Comparison of ENCODE assay signal across 1 cellular context in the genomic region with DNA sequence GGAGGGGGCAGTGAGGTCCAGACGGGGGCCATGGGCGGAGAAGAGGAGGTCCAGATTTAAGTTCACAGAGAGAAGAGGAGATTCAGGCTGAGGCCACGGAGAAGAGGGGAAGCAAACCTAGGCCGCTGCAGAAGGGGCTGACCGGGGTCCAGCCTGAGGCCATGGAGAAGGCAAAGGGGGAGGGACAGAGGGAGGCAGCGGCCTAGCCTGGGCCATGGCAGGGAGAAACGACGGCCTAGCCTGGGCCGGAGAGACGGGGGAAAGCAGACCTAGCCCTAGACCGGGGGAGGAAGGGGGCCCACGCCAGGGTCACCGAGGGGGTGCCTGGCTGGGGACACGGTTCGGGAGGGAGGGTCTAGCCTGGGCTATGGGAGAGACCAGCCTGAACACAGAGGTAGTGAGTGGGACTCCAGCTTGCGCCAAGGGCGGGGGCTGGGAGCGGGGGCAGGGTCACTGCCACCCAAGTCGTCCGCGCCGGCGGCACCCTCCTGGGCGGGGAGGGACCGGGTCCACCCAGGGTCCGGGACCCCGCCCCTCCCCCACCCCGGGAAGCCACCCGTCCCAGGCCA.
TF ChIP-seq lines count a peak whose summit lies in the region.

No MANE protein-coding gene starts in this region.

TF ChIP-seq in K562, 482 proteins besides CTCF, POLR2A, EP300 and RAD21 (continued from another document):
- TF ChIP-seq, protein P1, sequence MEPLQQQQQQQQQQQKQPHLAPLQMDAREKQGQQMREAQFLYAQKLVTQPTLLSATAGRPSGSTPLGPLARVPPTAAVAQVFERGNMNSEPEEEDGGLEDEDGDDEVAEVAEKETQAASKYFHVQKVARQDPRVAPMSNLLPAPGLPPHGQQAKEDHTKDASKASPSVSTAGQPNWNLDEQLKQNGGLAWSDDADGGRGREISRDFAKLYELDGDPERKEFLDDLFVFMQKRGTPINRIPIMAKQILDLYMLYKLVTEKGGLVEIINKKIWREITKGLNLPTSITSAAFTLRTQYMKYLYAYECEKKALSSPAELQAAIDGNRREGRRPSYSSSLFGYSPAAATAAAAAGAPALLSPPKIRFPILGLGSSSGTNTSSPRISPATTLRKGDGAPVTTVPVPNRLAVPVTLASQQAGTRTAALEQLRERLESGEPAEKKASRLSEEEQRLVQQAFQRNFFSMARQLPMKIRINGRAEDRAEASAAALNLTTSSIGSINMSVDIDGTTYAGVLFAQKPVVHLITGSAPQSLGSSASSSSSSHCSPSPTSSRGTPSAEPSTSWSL (CRISPR knock-in tag; IDR thresholded peaks at IDR 0.05; ENCODE audit: borderline replicate concordance), result no peak
- TF ChIP-seq SRF (CRISPR knock-in tag; IDR thresholded peaks at IDR 0.05), result peak in 1 of 2 experiments; percentile 51; a peak in 1 of 4 replicates
- TF ChIP-seq PRPF4 (IDR thresholded peaks at IDR 0.05; ENCODE audit: insufficient read depth, low read depth, low read length, poor library complexity, severe bottlenecking), result peak; percentile 43
- TF ChIP-seq RB1 (IDR thresholded peaks at IDR 0.05; ENCODE audit: low read depth), result peak; percentile 49; the same call in 1 of the 2 replicates
- no peak for TF ChIP-seq CXXC5 (CRISPR knock-in tag; IDR thresholded peaks at IDR 0.05)
- TF ChIP-seq ELF2 (CRISPR knock-in tag; IDR thresholded peaks at IDR 0.05), result 0 out of 2 replicates have a peak, but pooled peaks have one; percentile 44
- peak; percentile 43; the same call in 1 of the 2 replicates for TF ChIP-seq EGR1 (conservative IDR thresholded peaks at IDR 0.05)
- peak; percentile 78; the same call in 1 of the 2 replicates for TF ChIP-seq NFRKB (IDR thresholded peaks at IDR 0.05; ENCODE audit: low read depth)
- TF ChIP-seq ZFX (CRISPR knock-in tag; IDR thresholded peaks at IDR 0.05), result peak; percentile 71
- TF ChIP-seq GABPB1 (CRISPR knock-in tag; IDR thresholded peaks at IDR 0.05), result 0 out of 2 replicates have a peak, but pooled peaks have one; percentile 42
- peak; percentile 67; the same call in 1 of the 2 replicates for TF ChIP-seq ZFPM2 (CRISPR knock-in tag; IDR thresholded peaks at IDR 0.05)
- TF ChIP-seq THRAP3 (IDR thresholded peaks at IDR 0.05; ENCODE audit: borderline replicate concordance), result no peak
- TF ChIP-seq ERF (CRISPR knock-in tag; IDR thresholded peaks at IDR 0.05), result 0 out of 2 replicates have a peak, but pooled peaks have one; percentile 17
- no peak for TF ChIP-seq C11orf30 (IDR thresholded peaks at IDR 0.05; ENCODE audit: low read depth)
- TF ChIP-seq, protein P2, sequence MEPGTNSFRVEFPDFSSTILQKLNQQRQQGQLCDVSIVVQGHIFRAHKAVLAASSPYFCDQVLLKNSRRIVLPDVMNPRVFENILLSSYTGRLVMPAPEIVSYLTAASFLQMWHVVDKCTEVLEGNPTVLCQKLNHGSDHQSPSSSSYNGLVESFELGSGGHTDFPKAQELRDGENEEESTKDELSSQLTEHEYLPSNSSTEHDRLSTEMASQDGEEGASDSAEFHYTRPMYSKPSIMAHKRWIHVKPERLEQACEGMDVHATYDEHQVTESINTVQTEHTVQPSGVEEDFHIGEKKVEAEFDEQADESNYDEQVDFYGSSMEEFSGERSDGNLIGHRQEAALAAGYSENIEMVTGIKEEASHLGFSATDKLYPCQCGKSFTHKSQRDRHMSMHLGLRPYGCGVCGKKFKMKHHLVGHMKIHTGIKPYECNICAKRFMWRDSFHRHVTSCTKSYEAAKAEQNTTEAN (CRISPR knock-in tag; IDR thresholded peaks at IDR 0.05), result 0 out of 2 replicates have a peak, but pooled peaks have one; percentile 10
- TF ChIP-seq MAFF (IDR thresholded peaks at IDR 0.05; ENCODE audit: low read length), result no peak
- TF ChIP-seq RBM22 (IDR thresholded peaks at IDR 0.05; ENCODE audit: low read depth, low read length, poor library complexity, severe bottlenecking), result peak; percentile 4
- no peak for TF ChIP-seq SP2 (IDR thresholded peaks at IDR 0.05; ENCODE audit: extremely low read depth, low read depth, low read length, poor library complexity, severe bottlenecking)
- 0 out of 2 replicates have a peak, but pooled peaks have one; percentile 53 for TF ChIP-seq FOXP1 (CRISPR knock-in tag; IDR thresholded peaks at IDR 0.05)
- no peak for TF ChIP-seq ZNF354B (CRISPR knock-in tag; IDR thresholded peaks at IDR 0.05)
- TF ChIP-seq ZNF24 (IDR thresholded peaks at IDR 0.05), result no peak
- 0 out of 2 replicates have a peak, but pooled peaks have one; percentile 28 for TF ChIP-seq ZNF232 (CRISPR knock-in tag; IDR thresholded peaks at IDR 0.05)
- TF ChIP-seq, protein P3, sequence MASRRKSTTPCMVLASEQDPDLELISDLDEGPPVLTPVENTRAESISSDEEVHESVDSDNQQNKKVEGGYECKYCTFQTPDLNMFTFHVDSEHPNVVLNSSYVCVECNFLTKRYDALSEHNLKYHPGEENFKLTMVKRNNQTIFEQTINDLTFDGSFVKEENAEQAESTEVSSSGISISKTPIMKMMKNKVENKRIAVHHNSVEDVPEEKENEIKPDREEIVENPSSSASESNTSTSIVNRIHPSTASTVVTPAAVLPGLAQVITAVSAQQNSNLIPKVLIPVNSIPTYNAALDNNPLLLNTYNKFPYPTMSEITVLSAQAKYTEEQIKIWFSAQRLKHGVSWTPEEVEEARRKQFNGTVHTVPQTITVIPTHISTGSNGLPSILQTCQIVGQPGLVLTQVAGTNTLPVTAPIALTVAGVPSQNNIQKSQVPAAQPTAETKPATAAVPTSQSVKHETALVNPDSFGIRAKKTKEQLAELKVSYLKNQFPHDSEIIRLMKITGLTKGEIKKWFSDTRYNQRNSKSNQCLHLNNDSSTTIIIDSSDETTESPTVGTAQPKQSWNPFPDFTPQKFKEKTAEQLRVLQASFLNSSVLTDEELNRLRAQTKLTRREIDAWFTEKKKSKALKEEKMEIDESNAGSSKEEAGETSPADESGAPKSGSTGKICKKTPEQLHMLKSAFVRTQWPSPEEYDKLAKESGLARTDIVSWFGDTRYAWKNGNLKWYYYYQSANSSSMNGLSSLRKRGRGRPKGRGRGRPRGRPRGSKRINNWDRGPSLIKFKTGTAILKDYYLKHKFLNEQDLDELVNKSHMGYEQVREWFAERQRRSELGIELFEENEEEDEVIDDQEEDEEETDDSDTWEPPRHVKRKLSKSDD (conservative IDR thresholded peaks at IDR 0.05; ENCODE audit: low read length), result no peak
- TF ChIP-seq RBBP5 (IDR thresholded peaks at IDR 0.05; ENCODE audit: borderline replicate concordance, insufficient read depth, low read length, poor library complexity, severe bottlenecking), result peak; percentile 29
- peak; percentile 32; the same call in 1 of the 2 replicates for TF ChIP-seq PHF8 (IDR thresholded peaks at IDR 0.05; ENCODE audit: borderline replicate concordance, low read length)
- peak; percentile 67; the same call in 1 of the 2 replicates for TF ChIP-seq KAT7 (CRISPR knock-in tag; IDR thresholded peaks at IDR 0.05; ENCODE audit: borderline replicate concordance)
- TF ChIP-seq MAZ (CRISPR knock-in tag; conservative IDR thresholded peaks at IDR 0.05 in 1 of 2, IDR thresholded peaks at IDR 0.05 in 1 of 2), result peak; percentile 26 to 73
- no peak for TF ChIP-seq XRCC3 (IDR thresholded peaks at IDR 0.05)
- TF ChIP-seq, protein P4, sequence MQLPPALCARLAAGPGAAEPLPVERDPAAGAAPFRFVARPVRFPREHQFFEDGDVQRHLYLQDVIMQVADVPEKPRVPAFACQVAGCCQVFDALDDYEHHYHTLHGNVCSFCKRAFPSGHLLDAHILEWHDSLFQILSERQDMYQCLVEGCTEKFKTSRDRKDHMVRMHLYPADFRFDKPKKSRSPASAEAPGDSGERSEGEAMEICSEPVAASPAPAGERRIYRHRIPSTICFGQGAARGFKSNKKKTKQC (CRISPR knock-in tag; IDR thresholded peaks at IDR 0.05), result peak; percentile 67
- 0 out of 2 replicates have a peak, but pooled peaks have one; percentile 39 for TF ChIP-seq NCOA1 (IDR thresholded peaks at IDR 0.05; ENCODE audit: low read depth)
- TF ChIP-seq SMAD4 (CRISPR knock-in tag; conservative IDR thresholded peaks at IDR 0.05), result 0 out of 2 replicates have a peak, but pooled peaks have one; percentile 4
- peak; percentile 99 for TF ChIP-seq ZKSCAN3 (CRISPR knock-in tag; IDR thresholded peaks at IDR 0.05)
- no peak; the same call in 1 of the 2 replicates for TF ChIP-seq NR4A1 (CRISPR knock-in tag; IDR thresholded peaks at IDR 0.05)
- 0 out of 2 replicates have a peak, but pooled peaks have one; percentile 21 for TF ChIP-seq NR4A1 (tag; IDR thresholded peaks at IDR 0.05)
- TF ChIP-seq TEAD4 (IDR thresholded peaks at IDR 0.05; ENCODE audit: low read length), result no peak
- TF ChIP-seq TEAD4 (CRISPR knock-in tag; IDR thresholded peaks at IDR 0.05; ENCODE audit: borderline replicate concordance), result peak; percentile 71; the same call in 1 of the 2 replicates
- TF ChIP-seq MAFK (IDR thresholded peaks at IDR 0.05; ENCODE audit: low read length), result no peak
- TF ChIP-seq HDAC1 (IDR thresholded peaks at IDR 0.05), result peak in 1 of 2 experiments; percentile 15; a peak in 1 of 4 replicates
- TF ChIP-seq DIDO1 (tag; IDR thresholded peaks at IDR 0.05; ENCODE audit: low read depth), result no peak
- TF ChIP-seq PRMT5 (CRISPR knock-in tag; IDR thresholded peaks at IDR 0.05), result no peak
- TF ChIP-seq TGIF2 (CRISPR knock-in tag; IDR thresholded peaks at IDR 0.05), result peak; percentile 93; the same call in 1 of the 2 replicates
- peak; percentile 6; the same call in 1 of the 2 replicates for TF ChIP-seq ZBTB7A (IDR thresholded peaks at IDR 0.05; ENCODE audit: borderline replicate concordance, control insufficient read depth, low read depth, low read length)
- TF ChIP-seq MCM2 (IDR thresholded peaks at IDR 0.05; ENCODE audit: low read depth), result no peak
- TF ChIP-seq, protein P5, sequence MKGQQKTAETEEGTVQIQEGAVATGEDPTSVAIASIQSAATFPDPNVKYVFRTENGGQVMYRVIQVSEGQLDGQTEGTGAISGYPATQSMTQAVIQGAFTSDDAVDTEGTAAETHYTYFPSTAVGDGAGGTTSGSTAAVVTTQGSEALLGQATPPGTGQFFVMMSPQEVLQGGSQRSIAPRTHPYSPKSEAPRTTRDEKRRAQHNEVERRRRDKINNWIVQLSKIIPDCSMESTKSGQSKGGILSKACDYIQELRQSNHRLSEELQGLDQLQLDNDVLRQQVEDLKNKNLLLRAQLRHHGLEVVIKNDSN (CRISPR knock-in tag; IDR thresholded peaks at IDR 0.05), result peak; percentile 37; the same call in 1 of the 2 replicates
- TF ChIP-seq, protein P6, sequence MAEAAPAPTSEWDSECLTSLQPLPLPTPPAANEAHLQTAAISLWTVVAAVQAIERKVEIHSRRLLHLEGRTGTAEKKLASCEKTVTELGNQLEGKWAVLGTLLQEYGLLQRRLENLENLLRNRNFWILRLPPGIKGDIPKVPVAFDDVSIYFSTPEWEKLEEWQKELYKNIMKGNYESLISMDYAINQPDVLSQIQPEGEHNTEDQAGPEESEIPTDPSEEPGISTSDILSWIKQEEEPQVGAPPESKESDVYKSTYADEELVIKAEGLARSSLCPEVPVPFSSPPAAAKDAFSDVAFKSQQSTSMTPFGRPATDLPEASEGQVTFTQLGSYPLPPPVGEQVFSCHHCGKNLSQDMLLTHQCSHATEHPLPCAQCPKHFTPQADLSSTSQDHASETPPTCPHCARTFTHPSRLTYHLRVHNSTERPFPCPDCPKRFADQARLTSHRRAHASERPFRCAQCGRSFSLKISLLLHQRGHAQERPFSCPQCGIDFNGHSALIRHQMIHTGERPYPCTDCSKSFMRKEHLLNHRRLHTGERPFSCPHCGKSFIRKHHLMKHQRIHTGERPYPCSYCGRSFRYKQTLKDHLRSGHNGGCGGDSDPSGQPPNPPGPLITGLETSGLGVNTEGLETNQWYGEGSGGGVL (CRISPR knock-in tag; IDR thresholded peaks at IDR 0.05), result no peak
